In genomic region chr20:35541783-35542662, GRCh38 we compare ENCODE assay signal across 8 cellular contexts. TPM values are rescaled to one million over a fixed set of nuclear protein-coding genes. Genes with fewer than 3 reads are reported as not detected.
A peak's percentile ranks its signal among the peaks of the same experiment; 100 is the strongest.
DNase-seq lines count a peak whose midpoint lies in the region; ATAC-seq and TF ChIP-seq lines count a peak whose summit lies in the region.

TSS of gene ERGIC3 (plus strand) at chr20:35542078. CDS start at chr20:35542098, 20 bp downstream.

- intact Hi-C loops in esophagus squamous epithelium (cut with DNase I), result no loop called here

- peak in 2 of 4 donors; percentile 15 to 49 for TF ChIP-seq POLR2A in esophagus squamous epithelium (IDR thresholded peaks at IDR 0.05)

- no peaks in the 10 kb centered on the region for H3K27me3 Mint-ChIP-seq in activated T-cell treated with anti-CD3 and anti-CD28 coated beads, Interleukin-2, amount 50 U/mL, for 72 hours (ENCODE audit: low read depth)
- no peaks in the 10 kb centered on the region for H3K27me3 Mint-ChIP-seq in naive B cell

- TF ChIP-seq CTCF in esophagus squamous epithelium (IDR thresholded peaks at IDR 0.05), result peak in 1 of 6 experiments; percentile 52

- peak within 1 kb of the TSS; percentile 80 to 93 (median 89) for H3K4me3 ChIP-seq in esophagus squamous epithelium

- peaks cover 0 to 28% (median 0%) of the 10 kb centered on the region in 3 donors for H3K36me3 ChIP-seq in esophagus squamous epithelium

- ATAC-seq in GM21737 (IDR thresholded peaks at IDR 0.05; ENCODE audit: unreplicated experiment) (peak; percentile 86), naive B cell (ENCODE audit: low read depth in 2 of 2) (peak; percentile 89 to 96)
- peak; percentile 98 for ATAC-seq in activated T-cell treated with anti-CD3 and anti-CD28 coated beads, Interleukin-2, amount 50 U/mL, for 72 hours (replicated peaks in 1 of 2)
- ATAC-seq in stimulated activated effector memory CD8-positive, alpha-beta T cell treated with anti-CD3 and anti-CD28 coated beads, Interleukin-12 subunit alpha, Interleukin-12 subunit beta, amount 100 ng/mL, for 72 hours, result peak; percentile 97

- peak within 1 kb of the TSS; percentile 88 to 94 (median 90) for H3K27ac ChIP-seq in esophagus squamous epithelium

- H3K9me3 Mint-ChIP-seq in activated T-cell treated with anti-CD3 and anti-CD28 coated beads, Interleukin-2, amount 50 U/mL, for 72 hours, result no peaks in the 10 kb centered on the region
- H3K9me3 Mint-ChIP-seq in naive B cell, result no peaks in the 10 kb centered on the region
- H3K9me3 Mint-ChIP-seq in stimulated activated effector memory CD8-positive, alpha-beta T cell treated with anti-CD3 and anti-CD28 coated beads, Interleukin-12 subunit alpha, Interleukin-12 subunit beta, amount 100 ng/mL, for 72 hours, result no peaks in the 10 kb centered on the region

- H3K27me3 ChIP-seq in esophagus squamous epithelium, result no peaks in the 10 kb centered on the region

- peak within 1 kb of the TSS; percentile 78 for H3K27ac Mint-ChIP-seq in activated T-cell treated with anti-CD3 and anti-CD28 coated beads, Interleukin-2, amount 50 U/mL, for 72 hours
- peak within 1 kb of the TSS; percentile 16 to 97 (median 90) for H3K27ac Mint-ChIP-seq in naive B cell
- peak within 1 kb of the TSS; percentile 92 for H3K27ac Mint-ChIP-seq in stimulated activated effector memory CD8-positive, alpha-beta T cell treated with anti-CD3 and anti-CD28 coated beads, Interleukin-12 subunit alpha, Interleukin-12 subunit beta, amount 100 ng/mL, for 72 hours

- DNase-seq in DMS53 (lab: John Stamatoyannopoulos, UW), result peak; percentile 98
- peak; percentile 95 for DNase-seq in Kasumi-1 (lab: John Stamatoyannopoulos, UW)
- peak; percentile 98 for DNase-seq in RKO (ENCODE audit: low spot score)
- peak; percentile 99 for DNase-seq in activated T-cell treated with anti-CD3 and anti-CD28 coated beads, Interleukin-2, amount 50 U/mL, for 72 hours
- DNase-seq in esophagus squamous epithelium (lab: John Stamatoyannopoulos, UW), result peak; percentile 84
- peak; percentile 96 for DNase-seq in naive B cell
- peak; percentile 96 to 99 for DNase-seq in stimulated activated effector memory CD8-positive, alpha-beta T cell treated with anti-CD3 and anti-CD28 coated beads, Interleukin-12 subunit alpha, Interleukin-12 subunit beta, amount 100 ng/mL, for 72 hours (ENCODE audit: low spot score in 2 of 2)

- peaks cover 0 to 2% of the 10 kb centered on the region in 2 donors for H3K36me3 Mint-ChIP-seq in activated T-cell treated with anti-CD3 and anti-CD28 coated beads, Interleukin-2, amount 50 U/mL, for 72 hours (ENCODE audit: insufficient read depth in 2 of 2)
- H3K36me3 Mint-ChIP-seq in naive B cell, result no peaks in the 10 kb centered on the region
- peaks cover 22% of the 10 kb centered on the region for H3K36me3 Mint-ChIP-seq in stimulated activated effector memory CD8-positive, alpha-beta T cell treated with anti-CD3 and anti-CD28 coated beads, Interleukin-12 subunit alpha, Interleukin-12 subunit beta, amount 100 ng/mL, for 72 hours

- H3K4me1 ChIP-seq in esophagus squamous epithelium, result peaks cover 8 to 21% (median 11%) of the 10 kb centered on the region in 3 donors

- H3K4me3 Mint-ChIP-seq in activated T-cell treated with anti-CD3 and anti-CD28 coated beads, Interleukin-2, amount 50 U/mL, for 72 hours, result peak within 1 kb of the TSS; percentile 90 to 93
- H3K4me3 Mint-ChIP-seq in naive B cell, result peak within 1 kb of the TSS; percentile 89 to 95 (median 92)
- H3K4me3 Mint-ChIP-seq in stimulated activated effector memory CD8-positive, alpha-beta T cell treated with anti-CD3 and anti-CD28 coated beads, Interleukin-12 subunit alpha, Interleukin-12 subunit beta, amount 100 ng/mL, for 72 hours, result peak within 1 kb of the TSS; percentile 81

- no peaks in the 10 kb centered on the region for H3K9me3 ChIP-seq in esophagus squamous epithelium

- H3K4me1 Mint-ChIP-seq in activated T-cell treated with anti-CD3 and anti-CD28 coated beads, Interleukin-2, amount 50 U/mL, for 72 hours (ENCODE audit: low read depth), result peaks cover 31% of the 10 kb centered on the region
- peaks cover 12 to 32% (median 27%) of the 10 kb centered on the region in 3 donors for H3K4me1 Mint-ChIP-seq in naive B cell
- peaks cover 15% of the 10 kb centered on the region for H3K4me1 Mint-ChIP-seq in stimulated activated effector memory CD8-positive, alpha-beta T cell treated with anti-CD3 and anti-CD28 coated beads, Interleukin-12 subunit alpha, Interleukin-12 subunit beta, amount 100 ng/mL, for 72 hours

- 17 to 29% methylated on average over 11 to 20 of the region's 57 CpGs for WGBS in esophagus squamous epithelium, 2 donors

RNA-seq across cellular contexts. Expression of gene ERGIC3, which starts in this region (rescaled TPM):
- 100 to 1,000 TPM; 139 to 145 TPM for total RNA-seq in activated T-cell treated with anti-CD3 and anti-CD28 coated beads, Interleukin-2, amount 50 U/mL, for 72 hours
- 100 to 1,000 TPM; 121 to 260 (median 189) TPM for total RNA-seq in esophagus squamous epithelium
- polyA plus RNA-seq in naive B cell (ENCODE audit: low read depth in 6 of 6), result 100 to 1,000 TPM; 103 to 141 (median 117) TPM

Comparison
In these comparisons a context has a peak if more than half of its experiments do, and no peak if none do; other contexts are left out.
1. Peak in every context shown above with its lines: DNase-seq, ATAC-seq, H3K4me3 ChIP-seq and H3K27ac ChIP-seq.